21 cellular contexts compared by ENCODE assay signal in genomic region chr13:51034906-51035305, GRCh38.
A peak's percentile ranks its signal among the peaks of the same experiment; 100 is the strongest.
DNase-seq lines count a peak whose midpoint lies in the region; ATAC-seq and TF ChIP-seq lines count a peak whose summit lies in the region.
"Had no signal": no experiment of that assay in that cellular context is flagged by ENCODE, and none has a peak within 500 bp of the region (broad histone marks: within the 10 kb centered on the region; RNA-seq: fewer than 3 reads in every experiment).

No MANE protein-coding gene starts in this region.

- TF ChIP-seq CTCF in C4-2B (conservative IDR thresholded peaks at IDR 0.05) = no peak

- ATAC-seq in HG02885 (IDR thresholded peaks at IDR 0.05; ENCODE audit: poor library complexity, unreplicated experiment) (no peak), HG02623 (IDR thresholded peaks at IDR 0.05; ENCODE audit: unreplicated experiment) (no peak), GM18502 (IDR thresholded peaks at IDR 0.05; ENCODE audit: poor library complexity, unreplicated experiment) (no peak)
- ATAC-seq: activated CD8-positive, alpha-beta memory T cell treated with anti-CD3 and anti-CD28 coated beads, Interleukin-2, amount 10 ng/mL, durations not matched to agents 7 days and 5 days had no signal

- peak overlapping the region; percentile 63 for H3K27ac ChIP-seq in C4-2B
- H3K27ac ChIP-seq: breast epithelium had no signal

- peak; percentile 66 for DNase-seq in NCI-H1417 treated with DMSO at 0.1 percent for 48 hours (lab: John Stamatoyannopoulos, UW)
- DNase-seq in NCI-H748 treated with DMSO at 0.1 percent for 48 hours (lab: John Stamatoyannopoulos, UW) = peak; percentile 96
- peak; percentile 10 for DNase-seq in fibroblast of peridontal ligament (ENCODE audit: extremely low read depth)
- DNase-seq in NCI-H524 (lab: John Stamatoyannopoulos, UW) = no peak
- DNase-seq: activated CD4-positive, alpha-beta T cell treated with anti-CD3 and anti-CD28 coated beads for 48 hours; activated CD8-positive, alpha-beta memory T cell treated with anti-CD3 and anti-CD28 coated beads, Interleukin-2, amount 10 ng/mL, durations not matched to agents 7 days and 5 days; C1 segment of cervical spinal cord; GDM1; hippocampal formation; Kasumi-1; mammary epithelial cell; NCI-H1436 treated with DMSO at 0.1 percent for 48 hours; NCI-H524 treated with DMSO at 0.1 percent for 48 hours; nucleus accumbens; SIG-M5; stimulated activated CD4-positive, alpha-beta T cell treated with anti-CD3 and anti-CD28 coated beads, Interleukin-12 subunit alpha, Interleukin-12 subunit beta, amount 100 ng/mL, for 4 hours had no signal

Comparison
In these comparisons a context has a peak if more than half of its experiments do, and no peak if none do; other contexts are left out.
1. DNase-seq: peak in NCI-H1417 treated with DMSO at 0.1 percent for 48 hours (single experiment), NCI-H748 treated with DMSO at 0.1 percent for 48 hours (single experiment) and fibroblast of peridontal ligament (single experiment); none in NCI-H524 (0 of 2).